Comparison of ENCODE assay signal across 19 cellular contexts in genomic region chr3:6491768-6492167, GRCh38.
DNase-seq lines count a peak whose midpoint lies in the region; ATAC-seq and TF ChIP-seq lines count a peak whose summit lies in the region.
"Had no signal": no experiment of that assay in that cellular context is flagged by ENCODE, and none has a peak within 500 bp of the region (broad histone marks: within the 10 kb centered on the region; RNA-seq: fewer than 3 reads in every experiment).

No MANE protein-coding gene starts in this region.

- peaks cover 4% of the 10 kb centered on the region; the same call in 1 of the 2 replicates for H3K79me2 ChIP-seq in PC-9 (ENCODE audit: low read depth)

- peaks cover 15% of the 10 kb centered on the region for H3K4me1 ChIP-seq in PC-9 (replicated peaks; ENCODE audit: insufficient read depth)
- no peaks in the 10 kb centered on the region for H3K4me1 ChIP-seq in iPS-15b (ENCODE audit: control insufficient read depth, insufficient read depth, low read length)
- H3K4me1 ChIP-seq: Peyer's patch had no signal

- H3K36me3 ChIP-seq in PC-9 (ENCODE audit: low read depth) (no peaks in the 10 kb centered on the region), iPS-15b (ENCODE audit: control insufficient read depth, insufficient read depth, low read length) (no peaks in the 10 kb centered on the region)
- H3K36me3 ChIP-seq: Peyer's patch had no signal

- no peak overlapping the region for H3K27ac ChIP-seq in PC-9
- H3K27ac ChIP-seq: 22Rv1, Peyer's patch had no signal

- H3K27me3 ChIP-seq in PC-9 (ENCODE audit: insufficient read depth, low read depth) (no peaks in the 10 kb centered on the region), iPS-15b (ENCODE audit: control insufficient read depth, insufficient read depth, low read length) (no peaks in the 10 kb centered on the region)
- H3K27me3 ChIP-seq: Peyer's patch had no signal

- POLR2A ChIA-PET in PC-9 (lab: Charles Lee; ENCODE audit: unreplicated experiment): no interaction called here

- no peak for ATAC-seq in HG03135 (IDR thresholded peaks at IDR 0.05; ENCODE audit: unreplicated experiment)
- ATAC-seq: Right ventricle myocardium inferior, T-cell had no signal

- intact Hi-C loops in PC-9 (cut with micrococcal nuclease; ENCODE audit: unreplicated experiment): no loop called here

- H3K4me2 ChIP-seq in PC-9: peak overlapping the region; percentile 81
- H3K4me2 ChIP-seq: SK-N-SH had no signal

- H3K9me3 ChIP-seq in PC-9 (ENCODE audit: insufficient read depth, low read depth): peaks cover 7% of the 10 kb centered on the region; the same call in 1 of the 2 replicates
- H3K9me3 ChIP-seq in iPS-15b (ENCODE audit: control insufficient read depth, insufficient read depth, low read length): no peaks in the 10 kb centered on the region
- H3K9me3 ChIP-seq: Peyer's patch, SK-N-SH had no signal

- H3K9ac ChIP-seq in iPS-15b (ENCODE audit: low read depth, low read length): no peak overlapping the region
- H3K9ac ChIP-seq: SK-N-SH had no signal

- DNase-seq in NCI-H748 (lab: John Stamatoyannopoulos, UW; ENCODE audit: unreplicated experiment) (peak; percentile 11), NCI-H748 treated with DMSO at 0.1 percent for 48 hours (lab: John Stamatoyannopoulos, UW) (no peak), PC-9 (no peak), erythroblast (lab: John Stamatoyannopoulos, UW) (no peak), GM19240 (ENCODE audit: insufficient read length, low spot score) (no peak), kidney glomerular epithelial cell (lab: John Stamatoyannopoulos, UW) (no peak)
- DNase-seq: CD4-positive, CD25-positive, alpha-beta regulatory T cell; HCEC 1CT; Kasumi-1; NCI-H1105; NCI-H187; NCI-H69; Peyer's patch; SK-N-SH; T-cell had no signal

- H3F3A ChIP-seq in PC-9 (ENCODE audit: insufficient read depth, low read depth): peaks cover 15% of the 10 kb centered on the region; the same call in 1 of the 2 replicates

- TF ChIP-seq CTCF in PC-9 (conservative IDR thresholded peaks at IDR 0.05): no peak

- no peaks in the 10 kb centered on the region for H4K20me1 ChIP-seq in PC-9 (ENCODE audit: insufficient read depth)

- BruUV-seq in PC-9 (replicated peaks; lab: Mats Ljungman, UMichigan): TSS peak; percentile 58

- peak overlapping the region; percentile 92 for H2AFZ ChIP-seq in PC-9

- peaks cover 5% of the 10 kb centered on the region; the same call in 1 of the 2 replicates for H3K9me2 ChIP-seq in PC-9 (ENCODE audit: insufficient read depth)
- H3K9me2 ChIP-seq: SK-N-SH had no signal

- peak overlapping the region; percentile 67 for H3K4me3 ChIP-seq in PC-9
- peak overlapping the region; percentile 41 for H3K4me3 ChIP-seq in iPS-15b (ENCODE audit: low read depth, low read length)
- H3K4me3 ChIP-seq: Peyer's patch had no signal

- CTCF ChIA-PET in PC-9 (lab: Charles Lee): no interaction called here

- no peak for TF ChIP-seq POLR2A in erythroblast (IDR thresholded peaks at IDR 0.05; ENCODE audit: low read length)
